ENCODE assay signal across 8 cellular contexts in genomic region chr6:37696220-37696840, GRCh38. TPM values are rescaled to one million over a fixed set of nuclear protein-coding genes. Genes with fewer than 3 reads are reported as not detected.
DNase-seq lines count a peak whose midpoint lies in the region; ATAC-seq and TF ChIP-seq lines count a peak whose summit lies in the region.

No MANE protein-coding gene starts in this region.

- TF ChIP-seq POLR2A in heart left ventricle (IDR thresholded peaks at IDR 0.05), result no peak

- H3K36me3 ChIP-seq in MG63 (no peaks in the 10 kb centered on the region), heart left ventricle (no peaks in the 10 kb centered on the region)

- H3K27me3 Mint-ChIP-seq in activated T-helper 2 cell treated with anti-CD3 and anti-CD28 coated beads, Interferon-gamma antibody, Interleukin-2, Interleukin-4, amounts not matched to agents 10 μg/mL and 5 μg/mL and 100 μg/mL, durations not matched to agents 14 hours and 24 hours and 36 hours (ENCODE audit: low read depth), result peaks cover 57% of the 10 kb centered on the region

- H3K4me3 Mint-ChIP-seq in activated T-helper 2 cell treated with anti-CD3 and anti-CD28 coated beads, Interferon-gamma antibody, Interleukin-2, Interleukin-4, amounts not matched to agents 10 μg/mL and 5 μg/mL and 100 μg/mL, durations not matched to agents 14 hours and 24 hours and 36 hours (ENCODE audit: low read depth), result peak overlapping the region; percentile 78

- H3K4me1 Mint-ChIP-seq in activated T-helper 2 cell treated with anti-CD3 and anti-CD28 coated beads, Interferon-gamma antibody, Interleukin-2, Interleukin-4, amounts not matched to agents 10 μg/mL and 5 μg/mL and 100 μg/mL, durations not matched to agents 14 hours and 24 hours and 36 hours (ENCODE audit: low read depth), result peaks cover 26% of the 10 kb centered on the region

- ATAC-seq in heart left ventricle, result no peak
- ATAC-seq in HG03039 (IDR thresholded peaks at IDR 0.05; ENCODE audit: unreplicated experiment), result no peak
- ATAC-seq in HG03045 (IDR thresholded peaks at IDR 0.05; ENCODE audit: unreplicated experiment), result no peak

- no peaks in the 10 kb centered on the region for H3K9me3 ChIP-seq in MG63
- no peaks in the 10 kb centered on the region for H3K9me3 ChIP-seq in heart left ventricle

- no peaks in the 10 kb centered on the region for H3K9me3 Mint-ChIP-seq in activated T-helper 2 cell treated with anti-CD3 and anti-CD28 coated beads, Interferon-gamma antibody, Interleukin-2, Interleukin-4, amounts not matched to agents 10 μg/mL and 5 μg/mL and 100 μg/mL, durations not matched to agents 14 hours and 24 hours and 36 hours

- intact Hi-C loops in activated T-helper 2 cell treated with anti-CD3 and anti-CD28 coated beads, Interferon-gamma antibody, Interleukin-2, Interleukin-4, amounts not matched to agents 10 μg/mL and 5 μg/mL and 100 μg/mL, durations not matched to agents 14 hours and 24 hours and 36 hours (cut with micrococcal nuclease), result loop anchor here (5.0 to 10.0 kb wide), 3 partner anchors 142 to 796 kb away; partner anchors contain the start of gene CCDC167
- intact Hi-C loops in heart left ventricle (cut with DNase I), result loop anchor here in 6 of 10 donors (10.0 kb wide), 4 partner anchors 132 to 798 kb away; no protein-coding TSS in a partner anchor

- 0 to 1% (median 1%) methylated on average over 39 to 54 of the region's 54 CpGs for WGBS in heart left ventricle, 4 donors

- H3K4me3 ChIP-seq in MG63, result peak overlapping the region; percentile 59
- H3K4me3 ChIP-seq in heart left ventricle, result peak overlapping the region; percentile 59 to 84 (median 70)

- TF ChIP-seq CTCF in heart left ventricle (IDR thresholded peaks at IDR 0.05), result no peak

- H3K4me1 ChIP-seq in heart left ventricle, result peaks cover 6 to 42% (median 21%) of the 10 kb centered on the region in 12 donors

- H3K27ac Mint-ChIP-seq in activated T-helper 2 cell treated with anti-CD3 and anti-CD28 coated beads, Interferon-gamma antibody, Interleukin-2, Interleukin-4, amounts not matched to agents 10 μg/mL and 5 μg/mL and 100 μg/mL, durations not matched to agents 14 hours and 24 hours and 36 hours, result no peak overlapping the region

- H3K27me3 ChIP-seq in MG63, result no peaks in the 10 kb centered on the region
- peaks cover 0 to 64% (median 23%) of the 10 kb centered on the region in 9 donors for H3K27me3 ChIP-seq in heart left ventricle

- DNase-seq in COLO668 (lab: John Stamatoyannopoulos, UW; ENCODE audit: unreplicated experiment) (peak; percentile 31), MG63 (peak; percentile 30), heart left ventricle (peak in 3 of 5 donors; percentile 19 to 36 (median 28)), retina (peak; percentile 79), foreskin melanocyte (no peak)
- peak; percentile 30 for DNase-seq in activated T-helper 2 cell treated with anti-CD3 and anti-CD28 coated beads, Interferon-gamma antibody, Interleukin-2, Interleukin-4, amounts not matched to agents 10 μg/mL and 5 μg/mL and 100 μg/mL, durations not matched to agents 14 hours and 24 hours and 36 hours (ENCODE audit: low spot score)

- no peaks in the 10 kb centered on the region for H3K36me3 Mint-ChIP-seq in activated T-helper 2 cell treated with anti-CD3 and anti-CD28 coated beads, Interferon-gamma antibody, Interleukin-2, Interleukin-4, amounts not matched to agents 10 μg/mL and 5 μg/mL and 100 μg/mL, durations not matched to agents 14 hours and 24 hours and 36 hours (ENCODE audit: low read depth)

- peak overlapping the region in 1 of 12 donors; percentile 20 for H3K27ac ChIP-seq in heart left ventricle

RNA-seq across cellular contexts. Expression of gene MDGA1, which starts 1.4 kb away (rescaled TPM):
- 10.0 and 15.3 TPM in 2 replicates for total RNA-seq in MG63 (2014; rRNA removed; shearing (Covaris generic); ENCODE audit: low replicate concordance)
- 1.8 and 2.1 TPM in 2 replicates for total RNA-seq in activated T-helper 2 cell treated with anti-CD3 and anti-CD28 coated beads, Interferon-gamma antibody, Interleukin-2, Interleukin-4, amounts not matched to agents 10 μg/mL and 5 μg/mL and 100 μg/mL, durations not matched to agents 14 hours and 24 hours and 36 hours
- 1 to 10 TPM; 1.1 to 4.9 (median 2.0) TPM for total RNA-seq in heart left ventricle
- 1 to 10 TPM in 1 of 2 donors, under 1 TPM in 1; 0.29 to 1.8 TPM for polyA plus RNA-seq in heart left ventricle
